ENCODE assay signal across 8 cellular contexts in the genomic region with DNA sequence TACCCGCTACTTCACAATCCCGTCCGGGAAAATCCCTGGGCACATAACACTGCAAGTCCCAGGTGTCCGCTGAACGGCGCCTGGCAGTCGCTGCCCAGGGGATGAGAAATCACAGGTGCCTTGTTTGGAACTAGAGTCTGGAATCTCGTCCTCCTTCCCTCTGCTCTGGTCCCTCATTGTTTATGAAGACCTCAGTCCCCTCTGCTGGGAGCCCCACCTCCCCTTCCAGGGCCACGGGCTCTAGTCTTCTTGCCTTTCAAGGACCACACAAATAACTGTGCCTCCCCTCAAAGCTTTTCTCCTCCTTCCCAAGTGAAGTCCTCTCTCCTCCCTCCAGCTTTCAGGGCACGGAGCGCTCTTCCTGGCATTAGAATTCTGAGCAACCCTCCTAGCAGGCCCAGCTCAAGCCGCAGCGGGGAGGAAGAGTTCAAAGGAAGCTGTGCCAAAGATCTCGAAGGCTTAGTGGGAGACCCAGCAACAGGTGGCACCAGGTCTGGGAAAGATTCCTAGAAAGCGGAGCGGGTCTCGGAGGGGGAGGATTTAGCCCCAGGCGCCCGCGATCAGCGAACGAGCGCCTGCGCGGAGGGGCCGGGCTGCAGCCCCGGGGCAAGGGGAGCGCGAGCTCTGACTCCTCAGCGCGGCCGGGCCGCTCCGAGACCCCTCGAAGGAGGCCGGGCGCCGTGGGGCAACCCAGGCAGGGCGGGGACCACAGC. TPM values are rescaled to one million over a fixed set of nuclear protein-coding genes. Genes with fewer than 3 reads are reported as not detected.
DNase-seq lines count a peak whose midpoint lies in the region; ATAC-seq, FAIRE-seq and TF ChIP-seq lines count a peak whose summit lies in the region.
"Not testable (repeated sequence)": the region's sequence is repeated elsewhere in the genome, so short reads cannot be mapped to it uniquely, and the experiment has no call there.

No MANE protein-coding gene starts in this region.

- H3K4me2 ChIP-seq in MM.1S (ENCODE audit: low read depth, low read length) (peak overlapping the region; percentile 43; the same call in 1 of the 2 replicates), mammary epithelial cell (ENCODE audit: insufficient read depth, low read depth, low read length) (peak overlapping the region; percentile 90), trophoblast cell (ENCODE audit: low read length) (peak overlapping the region; percentile 99)

- H3K4me1 ChIP-seq in MM.1S (ENCODE audit: low read length); trophoblast cell (ENCODE audit: control insufficient read depth in 1 of 2, insufficient read depth in 2 of 2, low read length in 2 of 2); urinary bladder (ENCODE audit: insufficient read depth): not testable (repeated sequence)
- peaks cover 12% of the 10 kb centered on the region for H3K4me1 ChIP-seq in mammary epithelial cell (ENCODE audit: insufficient read depth, low read length)

- not testable (repeated sequence) for H3K36me3 ChIP-seq in MM.1S (replicated peaks; ENCODE audit: insufficient read depth, low read length); mammary epithelial cell (ENCODE audit: insufficient read depth, low read length); trophoblast cell (ENCODE audit: control insufficient read depth in 1 of 2, insufficient read depth in 2 of 2, low read length in 2 of 2); urinary bladder (ENCODE audit: insufficient read depth)

- peak; percentile 89 for FAIRE-seq in GM12892 (lab: Jason Lieb, UNC)

- dilution Hi-C loops in mammary epithelial cell (cut with HindIII; ENCODE audit: low sequenced_read_pairs), result not testable (repeated sequence)

- not testable (repeated sequence) for H3F3A ChIP-seq in MM.1S (ENCODE audit: insufficient read depth, low read length)

- CTCF ChIA-PET in mammary epithelial cell (lab: Charles Lee; ENCODE audit: low non-redundant PET), result interaction anchor here (0.6 to 0.7 kb wide), 2 partner anchors 158 to 264 kb away, joined by 4 to 6 read pairs; no protein-coding TSS in a partner anchor

- peak overlapping the region; percentile 54 for H3K14ac ChIP-seq in trophoblast cell (ENCODE audit: low read length)

- not testable (repeated sequence) for H3K27me3 ChIP-seq in MM.1S (replicated peaks; ENCODE audit: insufficient read depth, low read length); mammary epithelial cell (ENCODE audit: insufficient read depth, low read length); trophoblast cell (ENCODE audit: insufficient read depth, low read length)

- peak overlapping the region; percentile 90 for H3K4ac ChIP-seq in trophoblast cell (ENCODE audit: low read depth, low read length)

- intact Hi-C loops in mammary epithelial cell (cut with micrococcal nuclease), result loop anchor here (1.0 to 10.0 kb wide), 5 partner anchors 23 to 264 kb away; partner anchors contain the start of gene ADAT1

- H3K79me2 ChIP-seq in MM.1S (ENCODE audit: low read length), result peaks cover 51% of the 10 kb centered on the region
- peaks cover 56% of the 10 kb centered on the region for H3K79me2 ChIP-seq in mammary epithelial cell (ENCODE audit: insufficient read depth, low read length)
- peaks cover 14% of the 10 kb centered on the region for H3K79me2 ChIP-seq in trophoblast cell (ENCODE audit: control insufficient read depth, insufficient read depth, low read length, poor library complexity)

- DNase-seq in GM12892 (ENCODE audit: insufficient read length), result not testable (repeated sequence)
- DNase-seq in MM.1S (peak; percentile 14), UCSD-AML1 (lab: John Stamatoyannopoulos, UW; ENCODE audit: unreplicated experiment) (peak; percentile 55), mammary epithelial cell (peak; percentile 48), trophoblast cell (peak; percentile 46 to 68)

- 0% methylated on average over 5 of the region's 39 CpGs for WGBS in mammary epithelial cell (ENCODE audit: low coverage, missing lambda C conversion rate)
- no CpG with 5 or more reads among the region's 39 CpGs for WGBS in trophoblast cell (ENCODE audit: extremely low coverage, insufficient coverage, insufficient read length)
- WGBS in urinary bladder, result 3% methylated on average over 39 of the region's 39 CpGs

- H4K91ac ChIP-seq in trophoblast cell (ENCODE audit: low read depth, low read length), result peak overlapping the region; percentile 67

- H2AFZ ChIP-seq in MM.1S (ENCODE audit: low read length) (0 out of 2 replicates have a peak overlapping the region, but pooled peaks have one; percentile 35), mammary epithelial cell (ENCODE audit: low read depth, low read length) (peak overlapping the region; percentile 90), trophoblast cell (ENCODE audit: insufficient read depth, low read length, poor library complexity) (peak overlapping the region; percentile 14)

- TF ChIP-seq CTCF in MM.1S (IDR thresholded peaks at IDR 0.05; ENCODE audit: low read length), result not testable (repeated sequence)
- TF ChIP-seq CTCF in mammary epithelial cell (conservative IDR thresholded peaks at IDR 0.05 in 1 of 2, IDR thresholded peaks at IDR 0.05 in 1 of 2; ENCODE audit: extremely low read depth in 1 of 2, insufficient read depth in 1 of 2, low read depth in 1 of 2, low read length in 2 of 2), result peak in 1 of 2 donors; percentile 6

- H3K79me1 ChIP-seq in trophoblast cell (ENCODE audit: low read length), result not testable (repeated sequence)

- peak overlapping the region; percentile 79 for H4K12ac ChIP-seq in trophoblast cell (ENCODE audit: low read depth, low read length)

- peak overlapping the region; percentile 79 for H3K9ac ChIP-seq in MM.1S (ENCODE audit: low read length)
- H3K9ac ChIP-seq in mammary epithelial cell (ENCODE audit: insufficient read depth, low read length), result peak overlapping the region; percentile 83
- H3K9ac ChIP-seq in trophoblast cell (ENCODE audit: low read length), result peak overlapping the region; percentile 97

- H2BK5ac ChIP-seq in trophoblast cell (ENCODE audit: low read depth, low read length, poor library complexity), result peak overlapping the region; percentile 17

- peak; percentile 5 for ATAC-seq in HG02623 (IDR thresholded peaks at IDR 0.05; ENCODE audit: unreplicated experiment)

- H2BK12ac ChIP-seq in trophoblast cell (ENCODE audit: low read length), result not testable (repeated sequence)

- not testable (repeated sequence) for H3K23ac ChIP-seq in trophoblast cell (ENCODE audit: low read length)

- not testable (repeated sequence) for H4K20me1 ChIP-seq in MM.1S (ENCODE audit: insufficient read depth, low read length); mammary epithelial cell (ENCODE audit: insufficient read depth, low read length)

- not testable (repeated sequence) for H3K9me2 ChIP-seq in MM.1S (replicated peaks; ENCODE audit: insufficient read depth, low read length)

- TF ChIP-seq POLR2A in GM12892 (IDR thresholded peaks at IDR 0.05; ENCODE audit: low read depth, low read length), result not testable (repeated sequence)

- H3K4me3 ChIP-seq in MM.1S (ENCODE audit: low read length) (peak overlapping the region; percentile 73), mammary epithelial cell (replicated peaks in 1 of 3; ENCODE audit: insufficient read depth in 1 of 3, low read depth in 2 of 3, low read length in 3 of 3) (peak overlapping the region; percentile 89 to 93 (median 90)), iPS-11a (ENCODE audit: low read depth, low read length) (peak overlapping the region; percentile 93), trophoblast cell (ENCODE audit: low read depth, low read length) (peak overlapping the region; percentile 99), urinary bladder (ENCODE audit: low read depth, low read length) (peak overlapping the region; percentile 66)

- H3K27ac ChIP-seq in MM.1S (ENCODE audit: low read length), result not testable (repeated sequence)
- H3K27ac ChIP-seq in mammary epithelial cell (ENCODE audit: insufficient read depth, low read depth, low read length), result peak overlapping the region; percentile 81
- peak overlapping the region; percentile 88 for H3K27ac ChIP-seq in trophoblast cell (ENCODE audit: low read depth, low read length)
- H3K27ac ChIP-seq in urinary bladder (ENCODE audit: low read depth), result peak overlapping the region; percentile 99

- peak overlapping the region; percentile 96 for H4K8ac ChIP-seq in trophoblast cell (ENCODE audit: low read depth, low read length)

- not testable (repeated sequence) for H2AK5ac ChIP-seq in trophoblast cell (ENCODE audit: low read length)

- not testable (repeated sequence) for BruUV-seq in mammary epithelial cell (replicated peaks; lab: Mats Ljungman, UMichigan)

- not testable (repeated sequence) for H3K9me3 ChIP-seq in MM.1S (replicated peaks; ENCODE audit: insufficient read depth, low read length); mammary epithelial cell (replicated peaks; ENCODE audit: insufficient read depth, low read length); trophoblast cell (ENCODE audit: insufficient read depth, low read depth, low read length)

- in situ Hi-C loops in mammary epithelial cell (cut with MboI; ENCODE audit: low sequenced_read_pairs in 2 of 2), result loop anchor here in 1 of 2 donors (25.0 kb wide), 1 partner anchor 299 kb away; no protein-coding TSS in a partner anchor

- H3K18ac ChIP-seq in trophoblast cell (ENCODE audit: low read length), result peak overlapping the region; percentile 88

- H2BK120ac ChIP-seq in trophoblast cell (ENCODE audit: insufficient read depth, low read length, poor library complexity), result peak overlapping the region; percentile 10

RNA-seq across cellular contexts. Expression of gene TMEM170A, which starts 0.9 kb away (rescaled TPM):
- 16.5 TPM for polyA plus RNA-seq in GM12892 (2012; ENCODE audit: missing spikeins)
- total RNA-seq in mammary epithelial cell, result 10 to 100 TPM; 12.5 to 15.6 TPM
- polyA plus RNA-seq in mammary epithelial cell, result 12.2 TPM
- polyA minus RNA-seq in mammary epithelial cell, result 33.8 TPM
- polyA plus RNA-seq in trophoblast cell (2013), result 18.0 and 18.2 TPM in 2 replicates
- 46.7 TPM for total RNA-seq in urinary bladder
- 7.2 TPM for polyA plus RNA-seq in urinary bladder

RNA-seq across cellular contexts. Expression of gene CFDP1, which starts 30.3 kb away (rescaled TPM):
- polyA plus RNA-seq in GM12892 (2012; ENCODE audit: missing spikeins), result 55.3 TPM
- 10 to 100 TPM; 18.0 to 35.9 TPM for total RNA-seq in mammary epithelial cell
- polyA plus RNA-seq in mammary epithelial cell, result 18.1 TPM
- 44.1 TPM for polyA minus RNA-seq in mammary epithelial cell
- polyA plus RNA-seq in trophoblast cell (2013), result 103 and 111 TPM in 2 replicates
- 78.8 TPM for total RNA-seq in urinary bladder
- polyA plus RNA-seq in urinary bladder, result 71.0 TPM

RNA-seq across cellular contexts. Expression of gene CHST6, which starts 31.7 kb away (rescaled TPM):
- polyA plus RNA-seq in GM12892 (2012; ENCODE audit: missing spikeins), result 0.19 TPM
- 1 to 10 TPM; 1.3 to 8.0 TPM for total RNA-seq in mammary epithelial cell
- polyA plus RNA-seq in mammary epithelial cell, result 4.7 TPM
- 7.5 TPM for polyA minus RNA-seq in mammary epithelial cell
- polyA plus RNA-seq in trophoblast cell (2013), result 0.61 and 0.66 TPM in 2 replicates
- total RNA-seq in urinary bladder, result 1.7 TPM
- polyA plus RNA-seq in urinary bladder, result 0.15 TPM

Comparison
In these comparisons a context has a peak if more than half of its experiments do, and no peak if none do; other contexts are left out.
1. H2AFZ ChIP-seq: peak in every context shown above with its lines; median percentile 90 in mammary epithelial cell; 35 in MM.1S; 14 in trophoblast cell.
2. H3K4me2 ChIP-seq: peak in every context shown above with its lines; median percentile 99 in trophoblast cell; 90 in mammary epithelial cell; 43 in MM.1S.